In the genomic region with DNA sequence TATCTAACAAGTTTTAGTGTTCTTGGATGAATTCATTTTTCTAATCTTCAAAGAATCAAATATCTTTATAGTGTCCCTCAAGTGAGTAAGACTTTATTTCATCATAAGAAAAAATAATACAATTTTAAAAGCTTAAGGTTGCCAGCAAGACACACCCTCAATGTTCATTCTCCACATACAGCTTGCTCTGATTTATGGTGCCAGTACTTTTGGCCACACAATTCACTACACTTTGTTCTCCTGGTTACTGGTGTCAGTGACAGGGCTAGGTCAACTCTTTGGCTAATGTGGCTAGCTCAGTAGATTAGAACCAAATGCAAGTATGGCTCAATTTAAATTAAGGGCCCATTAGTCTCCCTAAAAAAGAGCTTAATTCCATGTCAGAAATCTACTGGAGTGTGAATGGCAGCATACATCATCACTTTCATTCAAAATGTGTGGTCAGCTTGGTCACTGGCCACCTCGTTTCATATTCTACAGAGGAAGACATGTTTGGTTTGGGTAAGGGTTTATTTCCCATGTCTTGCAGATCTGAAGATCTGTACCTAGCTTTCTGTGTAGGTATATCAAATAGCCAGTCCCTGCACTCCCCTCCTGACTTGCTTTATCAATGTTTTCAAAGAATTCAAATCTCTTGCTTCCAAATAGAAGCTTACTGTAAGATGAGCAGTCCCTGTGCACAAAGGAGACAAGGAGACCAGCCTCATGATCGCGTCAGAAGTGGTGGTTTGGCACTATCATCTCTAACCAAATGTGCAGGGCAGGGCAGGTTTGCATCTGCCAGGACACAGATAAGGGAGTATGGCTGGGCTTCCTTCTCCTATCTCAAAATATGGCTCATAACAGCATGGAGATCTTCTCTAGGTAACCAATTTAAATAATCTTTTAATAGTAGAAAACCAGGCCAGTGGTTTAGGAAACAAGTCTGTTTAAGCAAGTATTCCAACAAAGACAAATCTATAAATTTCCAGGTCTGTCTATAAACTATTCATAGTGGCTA, we compare ENCODE assay signal across 1 cellular context.
A peak's percentile ranks its signal among the peaks of the same experiment; 100 is the strongest.
TF ChIP-seq lines count a peak whose summit lies in the region.

No MANE protein-coding gene starts in this region.

TF ChIP-seq in HEK293T, 16 proteins besides CTCF, POLR2A, EP300 and RAD21:
- peak; percentile 34; the same call in 1 of the 2 replicates for TF ChIP-seq PKNOX1 (IDR thresholded peaks at IDR 0.05)
- TF ChIP-seq SUZ12 (IDR thresholded peaks at IDR 0.05) = no peak
